ENCODE assay signal across 8 cellular contexts in the genomic region with DNA sequence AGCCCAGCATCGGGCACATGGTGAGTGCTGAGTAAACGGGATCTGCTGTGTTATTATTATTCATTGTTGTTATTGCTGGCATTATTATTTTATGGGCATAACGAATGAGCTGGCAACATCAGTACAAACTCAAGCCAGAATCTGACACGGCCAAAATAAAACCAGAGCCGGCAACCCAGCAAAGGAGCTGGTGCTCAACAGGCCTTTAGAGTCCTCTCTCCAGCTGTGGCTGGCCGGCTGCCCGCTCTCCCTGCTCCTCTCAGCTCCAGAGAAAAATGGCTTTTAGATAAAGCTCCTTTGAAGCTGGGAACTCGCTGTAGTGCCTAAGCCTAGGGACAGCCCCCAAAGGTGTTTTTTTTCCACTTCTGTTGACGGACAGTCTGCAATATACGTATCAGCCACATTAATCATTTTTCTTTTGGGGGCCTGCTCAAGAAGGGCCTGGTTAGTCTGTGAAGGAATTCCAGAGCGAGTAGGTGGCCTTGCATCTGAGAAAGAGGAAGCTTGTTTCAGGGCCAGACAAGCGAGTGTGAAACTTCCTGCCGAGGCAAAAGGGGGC.
DNase-seq lines count a peak whose midpoint lies in the region; TF ChIP-seq lines count a peak whose summit lies in the region.

No MANE protein-coding gene starts in this region.

- no peaks in the 10 kb centered on the region for H3K9me3 ChIP-seq in CD4-positive, alpha-beta memory T cell (ENCODE audit: control insufficient read depth in 1 of 2, low read length in 2 of 2)

- no peaks in the 10 kb centered on the region for H3K27me3 ChIP-seq in CD4-positive, alpha-beta memory T cell (ENCODE audit: insufficient read depth, low read length)

- no peak overlapping the region for H3K4me3 Mint-ChIP-seq in CD4-positive, alpha-beta memory T cell

- no peak for TF ChIP-seq EP300 in Ishikawa (IDR thresholded peaks at IDR 0.05; ENCODE audit: borderline replicate concordance)

- no peak overlapping the region for H3K27ac ChIP-seq in CD4-positive, alpha-beta memory T cell (ENCODE audit: low read depth, low read length)

- H3K36me3 ChIP-seq in CD4-positive, alpha-beta memory T cell (ENCODE audit: insufficient read depth, low read length): no peaks in the 10 kb centered on the region

- TF ChIP-seq RAD21 in Ishikawa (IDR thresholded peaks at IDR 0.05; ENCODE audit: low read depth): no peak

- POLR2A ChIA-PET in CD4-positive, alpha-beta memory T cell (lab: Charles Lee; ENCODE audit: partially characterized antibody): no interaction called here

- CTCF ChIA-PET in CD4-positive, alpha-beta memory T cell (lab: Charles Lee; ENCODE audit: partially characterized antibody): no interaction called here

- H3K27ac Mint-ChIP-seq in CD4-positive, alpha-beta memory T cell: no peak overlapping the region

- H3K4me3 ChIP-seq in CD4-positive, alpha-beta memory T cell (ENCODE audit: low read length in 2 of 2): no peak overlapping the region

- peaks cover 0 to 6% (median 1%) of the 10 kb centered on the region in 4 donors for H3K4me1 Mint-ChIP-seq in CD4-positive, alpha-beta memory T cell

- DNase-seq in AG08395 (ENCODE audit: low spot score) (peak; percentile 53), cerebellar cortex (ENCODE audit: low spot score) (peak; percentile 7), mucosa of gallbladder (ENCODE audit: low spot score) (peak; percentile 42), mesenteric fat pad (ENCODE audit: low spot score) (no peak)
- no peak for DNase-seq in CD4-positive, alpha-beta memory T cell
- DNase-seq in activated CD4-positive, alpha-beta T cell treated with anti-CD3 and anti-CD28 coated beads, Interleukin-2, amount 50 U/mL, for 48 hours: no peak
- DNase-seq in stimulated activated naive CD4-positive, alpha-beta T cell (lab: John Stamatoyannopoulos, UW): no peak

- H3K27me3 Mint-ChIP-seq in CD4-positive, alpha-beta memory T cell: no peaks in the 10 kb centered on the region

- no peaks in the 10 kb centered on the region for H3K36me3 Mint-ChIP-seq in CD4-positive, alpha-beta memory T cell

- no peaks in the 10 kb centered on the region for H3K4me1 ChIP-seq in CD4-positive, alpha-beta memory T cell (ENCODE audit: insufficient read depth, low read length)

- intact Hi-C loops in CD4-positive, alpha-beta memory T cell (cut with micrococcal nuclease): no loop called here

- peaks cover 0 to 6% (median 0%) of the 10 kb centered on the region in 8 donors for H3K9me3 Mint-ChIP-seq in CD4-positive, alpha-beta memory T cell

TF ChIP-seq in Ishikawa, 13 proteins besides CTCF, POLR2A, EP300 and RAD21:
- 0 out of 2 replicates have a peak, but pooled peaks have one; percentile 13 for TF ChIP-seq NFIC (IDR thresholded peaks at IDR 0.05)
- TF ChIP-seq CREB1 (IDR thresholded peaks at IDR 0.05; ENCODE audit: low read depth): no peak

Comparison
In these comparisons a context has a peak if more than half of its experiments do, and no peak if none do; other contexts are left out.
1. DNase-seq: peak in AG08395 (single experiment), cerebellar cortex (single experiment) and mucosa of gallbladder (single experiment); none in CD4-positive, alpha-beta memory T cell (0 of 5), activated CD4-positive, alpha-beta T cell treated with anti-CD3 and anti-CD28 coated beads, Interleukin-2, amount 50 U/mL, for 48 hours (0 of 2), mesenteric fat pad (single experiment) and stimulated activated naive CD4-positive, alpha-beta T cell (0 of 6).